2 cellular contexts compared by ENCODE assay signal in genomic region chr6:33584700-33585402, GRCh38.
TF ChIP-seq lines count a peak whose summit lies in the region.

No MANE protein-coding gene starts in this region.

TF ChIP-seq in HepG2, 621 proteins besides CTCF, POLR2A, EP300 and RAD21:
- TF ChIP-seq ZNF432 (CRISPR knock-in tag; IDR thresholded peaks at IDR 0.05; ENCODE audit: borderline replicate concordance) (no peak), ZFP90 (CRISPR knock-in tag; IDR thresholded peaks at IDR 0.05; ENCODE audit: borderline replicate concordance) (no peak), SMYD3 (CRISPR knock-in tag; IDR thresholded peaks at IDR 0.05) (no peak), UBTF (CRISPR knock-in tag; IDR thresholded peaks at IDR 0.05) (0 out of 2 replicates have a peak, but pooled peaks have one; percentile 6), ZNF670 (CRISPR knock-in tag; IDR thresholded peaks at IDR 0.05; ENCODE audit: borderline replicate concordance) (0 out of 2 replicates have a peak, but pooled peaks have one; percentile 23), ZMAT3 (CRISPR knock-in tag; conservative IDR thresholded peaks at IDR 0.05) (0 out of 2 replicates have a peak, but pooled peaks have one; percentile 33), MAX (IDR thresholded peaks at IDR 0.05) (no peak), ZNF496 (CRISPR knock-in tag; IDR thresholded peaks at IDR 0.05; ENCODE audit: insufficient replicate concordance) (no peak)

TF ChIP-seq in H1, 55 proteins besides CTCF, POLR2A, EP300 and RAD21:
- TF ChIP-seq SIN3A (conservative IDR thresholded peaks at IDR 0.05 in 1 of 2, IDR thresholded peaks at IDR 0.05 in 1 of 2; ENCODE audit: low read depth in 1 of 2, low read length in 2 of 2) (no peak), POU5F1 (IDR thresholded peaks at IDR 0.05; ENCODE audit: low read depth, low read length) (no peak), CREB1 (IDR thresholded peaks at IDR 0.05) (no peak), SIX5 (IDR thresholded peaks at IDR 0.05; ENCODE audit: low read depth, low read length) (no peak), ATF2 (IDR thresholded peaks at IDR 0.05; ENCODE audit: low read length) (no peak), RBBP5 (IDR thresholded peaks at IDR 0.05; ENCODE audit: borderline replicate concordance, low read depth, low read length) (no peak), KDM1A (IDR thresholded peaks at IDR 0.05; ENCODE audit: borderline replicate concordance, low read length) (no peak), SAP30 (IDR thresholded peaks at IDR 0.05; ENCODE audit: insufficient read depth, insufficient replicate concordance, low read length) (no peak), HDAC6 (IDR thresholded peaks at IDR 0.05; ENCODE audit: low read depth, low read length) (no peak), MAX (IDR thresholded peaks at IDR 0.05) (no peak), BACH1 (IDR thresholded peaks at IDR 0.05; ENCODE audit: low read length) (no peak), SP4 (IDR thresholded peaks at IDR 0.05; ENCODE audit: low read length) (no peak), PHF8 (conservative IDR thresholded peaks at IDR 0.05; ENCODE audit: low read depth, low read length) (no peak)
TF ChIP-seq in H1: peak in this region for 0.
